1 cellular context compared by ENCODE assay signal in genomic region chr20:34527016-34527415, GRCh38.
TF ChIP-seq lines count a peak whose summit lies in the region.

No MANE protein-coding gene starts in this region.

TF ChIP-seq in IMR-90, 13 proteins besides CTCF, POLR2A, EP300 and RAD21:
- TF ChIP-seq NFE2L2 (IDR thresholded peaks at IDR 0.05; ENCODE audit: low read depth, low read length), result no peak
- TF ChIP-seq, protein P1, sequence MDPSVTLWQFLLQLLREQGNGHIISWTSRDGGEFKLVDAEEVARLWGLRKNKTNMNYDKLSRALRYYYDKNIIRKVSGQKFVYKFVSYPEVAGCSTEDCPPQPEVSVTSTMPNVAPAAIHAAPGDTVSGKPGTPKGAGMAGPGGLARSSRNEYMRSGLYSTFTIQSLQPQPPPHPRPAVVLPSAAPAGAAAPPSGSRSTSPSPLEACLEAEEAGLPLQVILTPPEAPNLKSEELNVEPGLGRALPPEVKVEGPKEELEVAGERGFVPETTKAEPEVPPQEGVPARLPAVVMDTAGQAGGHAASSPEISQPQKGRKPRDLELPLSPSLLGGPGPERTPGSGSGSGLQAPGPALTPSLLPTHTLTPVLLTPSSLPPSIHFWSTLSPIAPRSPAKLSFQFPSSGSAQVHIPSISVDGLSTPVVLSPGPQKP (IDR thresholded peaks at IDR 0.05; ENCODE audit: borderline replicate concordance, low read depth, low read length), result no peak
- TF ChIP-seq CHD1 (IDR thresholded peaks at IDR 0.05; ENCODE audit: low read depth, low read length), result no peak
- no peak for TF ChIP-seq FOS (IDR thresholded peaks at IDR 0.05; ENCODE audit: low read depth, low read length)
- no peak for TF ChIP-seq RCOR1 (IDR thresholded peaks at IDR 0.05; ENCODE audit: insufficient replicate concordance, low read length)
- no peak for TF ChIP-seq MAFK (IDR thresholded peaks at IDR 0.05; ENCODE audit: low read depth, low read length)
- TF ChIP-seq MAZ (IDR thresholded peaks at IDR 0.05; ENCODE audit: borderline replicate concordance, low read depth, low read length), result no peak
- TF ChIP-seq SMC3 (IDR thresholded peaks at IDR 0.05; ENCODE audit: low read depth, low read length), result no peak
- no peak for TF ChIP-seq RFX5 (IDR thresholded peaks at IDR 0.05; ENCODE audit: low read depth, low read length)
- no peak for TF ChIP-seq MXI1 (IDR thresholded peaks at IDR 0.05; ENCODE audit: borderline replicate concordance, low read depth, low read length)
- no peak for TF ChIP-seq BHLHE40 (IDR thresholded peaks at IDR 0.05; ENCODE audit: low read depth, low read length)
- TF ChIP-seq CEBPB (IDR thresholded peaks at IDR 0.05; ENCODE audit: low read depth, low read length), result no peak
- TF ChIP-seq, protein P2, sequence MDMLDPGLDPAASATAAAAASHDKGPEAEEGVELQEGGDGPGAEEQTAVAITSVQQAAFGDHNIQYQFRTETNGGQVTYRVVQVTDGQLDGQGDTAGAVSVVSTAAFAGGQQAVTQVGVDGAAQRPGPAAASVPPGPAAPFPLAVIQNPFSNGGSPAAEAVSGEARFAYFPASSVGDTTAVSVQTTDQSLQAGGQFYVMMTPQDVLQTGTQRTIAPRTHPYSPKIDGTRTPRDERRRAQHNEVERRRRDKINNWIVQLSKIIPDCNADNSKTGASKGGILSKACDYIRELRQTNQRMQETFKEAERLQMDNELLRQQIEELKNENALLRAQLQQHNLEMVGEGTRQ (IDR thresholded peaks at IDR 0.05; ENCODE audit: low read depth, low read length), result no peak
TF ChIP-seq in IMR-90: peak in this region for 0.
